1 cellular context compared by ENCODE assay signal in genomic region chr7:69603937-69604494, GRCh38.
TF ChIP-seq lines count a peak whose summit lies in the region.

No MANE protein-coding gene starts in this region.

TF ChIP-seq in HepG2, 621 proteins besides CTCF, POLR2A, EP300 and RAD21 (continued from another document):
- TF ChIP-seq ZXDC (CRISPR knock-in tag; IDR thresholded peaks at IDR 0.05) (no peak), ZNF282 (IDR thresholded peaks at IDR 0.05; ENCODE audit: partially characterized antibody) (no peak), NKX3-1 (CRISPR knock-in tag; IDR thresholded peaks at IDR 0.05) (no peak)
- TF ChIP-seq, protein P1, sequence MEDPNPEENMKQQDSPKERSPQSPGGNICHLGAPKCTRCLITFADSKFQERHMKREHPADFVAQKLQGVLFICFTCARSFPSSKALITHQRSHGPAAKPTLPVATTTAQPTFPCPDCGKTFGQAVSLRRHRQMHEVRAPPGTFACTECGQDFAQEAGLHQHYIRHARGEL (CRISPR knock-in tag; IDR thresholded peaks at IDR 0.05) = no peak
